In genomic region chr15:36478561-36478960, GRCh38 we compare ENCODE assay signal across 23 cellular contexts.
"Had no signal": no experiment of that assay in that cellular context is flagged by ENCODE, and none has a peak within 500 bp of the region (broad histone marks: within the 10 kb centered on the region; RNA-seq: fewer than 3 reads in every experiment).

No MANE protein-coding gene starts in this region.

- H3K27me3 ChIP-seq: colonic mucosa, esophagus squamous epithelium, gastroesophageal sphincter, heart left ventricle, hepatocyte, left lung had no signal

- H3K27ac ChIP-seq: colonic mucosa, epithelial cell of prostate, esophagus squamous epithelium, gastroesophageal sphincter, heart left ventricle, hepatocyte, left lung, lower lobe of right lung had no signal

- DNase-seq: colonic mucosa; cortex of kidney; effector CD8-positive, alpha-beta T cell; effector memory CD8-positive, alpha-beta T cell; endodermal cell; erythroblast; esophagus squamous epithelium; heart left ventricle; hypothalamus; immature natural killer cell; islet precursor cell; kidney; kidney glomerular epithelial cell; left lung; left ventricle myocardium superior; lower lobe of right lung; mesendoderm; midbrain; naive thymus-derived CD4-positive, alpha-beta T cell had no signal

- H3K9me3 ChIP-seq: colonic mucosa, esophagus squamous epithelium, gastroesophageal sphincter, heart left ventricle, left lung, lower lobe of right lung had no signal

- H3K4me3 ChIP-seq: colonic mucosa, esophagus squamous epithelium, gastroesophageal sphincter, heart left ventricle, hepatocyte, left lung, lower lobe of right lung had no signal

- ATAC-seq: effector memory CD8-positive, alpha-beta T cell; esophagus mucosa; gastroesophageal sphincter; heart left ventricle; left lung; left ventricle myocardium superior; lower lobe of right lung; naive thymus-derived CD4-positive, alpha-beta T cell had no signal

- H3K36me3 ChIP-seq: colonic mucosa, esophagus squamous epithelium, gastroesophageal sphincter, heart left ventricle, left lung, lower lobe of right lung had no signal

- H3K4me2 ChIP-seq: hepatocyte had no signal

- H3K4me1 ChIP-seq: colonic mucosa, esophagus squamous epithelium, gastroesophageal sphincter, heart left ventricle, left lung, lower lobe of right lung had no signal

- H2AFZ ChIP-seq: hepatocyte had no signal
